ENCODE assay signal across 27 cellular contexts in genomic region chr11:131447268-131447667, GRCh38.
"Had no signal": no experiment of that assay in that cellular context is flagged by ENCODE, and none has a peak within 500 bp of the region (broad histone marks: within the 10 kb centered on the region; RNA-seq: fewer than 3 reads in every experiment).

No MANE protein-coding gene starts in this region.

- H3K27me3 Mint-ChIP-seq: dendritic cell treated with granulocyte-macrophage colony-stimulating factor and Interleukin-4, amounts not matched to agents 40 ng/mL and 50 ng/mL, for 4 days; stimulated activated naive B cell treated with anti-CD40 and anti-IgM and Interleukin-4, amounts not matched to agents 10 μg/mL and 1 μg/mL and 100 μg/mL, for 72 hours had no signal

- H3K4me1 Mint-ChIP-seq: naive thymus-derived CD8-positive, alpha-beta T cell; stimulated activated naive B cell treated with anti-CD40 and anti-IgM and Interleukin-4, amounts not matched to agents 10 μg/mL and 1 μg/mL and 100 μg/mL, for 72 hours had no signal

- H3K4me3 Mint-ChIP-seq: dendritic cell treated with granulocyte-macrophage colony-stimulating factor and Interleukin-4, amounts not matched to agents 40 ng/mL and 50 ng/mL, for 4 days; naive thymus-derived CD8-positive, alpha-beta T cell; nephron progenitor cell; stimulated activated naive B cell treated with anti-CD40 and anti-IgM and Interleukin-4, amounts not matched to agents 10 μg/mL and 1 μg/mL and 100 μg/mL, for 72 hours; stimulated activated naive CD8-positive, alpha-beta T cell treated with anti-CD3 and anti-CD28 coated beads, Interleukin-15, Interleukin-2, amounts not matched to agents 100 ng/mL and 50 ng/mL, for 24 hours had no signal

- H3K9me3 ChIP-seq: colonic mucosa, esophagus muscularis mucosa, gastroesophageal sphincter, heart left ventricle, left lung, ovary, psoas muscle, spleen, thoracic aorta, tibial nerve, upper lobe of left lung had no signal

- H3K4me2 ChIP-seq: hepatocyte had no signal

- H3K27me3 ChIP-seq: colonic mucosa, foreskin keratinocyte, ovary, tibial nerve, upper lobe of left lung had no signal

- H3K36me3 ChIP-seq: colonic mucosa, esophagus muscularis mucosa, gastroesophageal sphincter, heart left ventricle, left lung, ovary, spleen, thoracic aorta, tibial nerve, upper lobe of left lung had no signal

- H3K79me2 ChIP-seq: hepatocyte had no signal

- H3K27ac Mint-ChIP-seq: dendritic cell treated with granulocyte-macrophage colony-stimulating factor and Interleukin-4, amounts not matched to agents 40 ng/mL and 50 ng/mL, for 4 days; naive thymus-derived CD8-positive, alpha-beta T cell; nephron progenitor cell; stimulated activated naive B cell treated with anti-CD40 and anti-IgM and Interleukin-4, amounts not matched to agents 10 μg/mL and 1 μg/mL and 100 μg/mL, for 72 hours; stimulated activated naive CD8-positive, alpha-beta T cell treated with anti-CD3 and anti-CD28 coated beads, Interleukin-15, Interleukin-2, amounts not matched to agents 100 ng/mL and 50 ng/mL, for 24 hours had no signal

- H3K36me3 Mint-ChIP-seq: naive thymus-derived CD8-positive, alpha-beta T cell; stimulated activated naive B cell treated with anti-CD40 and anti-IgM and Interleukin-4, amounts not matched to agents 10 μg/mL and 1 μg/mL and 100 μg/mL, for 72 hours had no signal

- H3K9me3 Mint-ChIP-seq: dendritic cell treated with granulocyte-macrophage colony-stimulating factor and Interleukin-4, amounts not matched to agents 40 ng/mL and 50 ng/mL, for 4 days; nephron progenitor cell; stimulated activated naive B cell treated with anti-CD40 and anti-IgM and Interleukin-4, amounts not matched to agents 10 μg/mL and 1 μg/mL and 100 μg/mL, for 72 hours; stimulated activated naive CD8-positive, alpha-beta T cell treated with anti-CD3 and anti-CD28 coated beads, Interleukin-15, Interleukin-2, amounts not matched to agents 100 ng/mL and 50 ng/mL, for 24 hours had no signal

- H3K27ac ChIP-seq: colonic mucosa, esophagus muscularis mucosa, foreskin keratinocyte, gastroesophageal sphincter, heart left ventricle, hepatocyte, left lung, ovary, psoas muscle, skin epidermis, spleen, thoracic aorta, tibial nerve, upper lobe of left lung had no signal

- FAIRE-seq: endothelial cell of umbilical vein, islet of Langerhans, urothelium cell line had no signal

- H3K4me3 ChIP-seq: colonic mucosa, esophagus muscularis mucosa, gastroesophageal sphincter, heart left ventricle, hepatocyte, left lung, ovary, psoas muscle, skin epidermis, spleen, thoracic aorta, tibial nerve, upper lobe of left lung had no signal

- H3K4me1 ChIP-seq: colonic mucosa, esophagus muscularis mucosa, foreskin keratinocyte, gastroesophageal sphincter, heart left ventricle, left lung, psoas muscle, spleen, tibial nerve, upper lobe of left lung had no signal

- H2AFZ ChIP-seq: hepatocyte had no signal

- DNase-seq: colonic mucosa; effector CD8-positive, alpha-beta T cell; foreskin keratinocyte; heart left ventricle; left cardiac atrium; left lung; naive thymus-derived CD8-positive, alpha-beta T cell; nephron progenitor cell; occipital lobe; ovary; posterior cingulate gyrus; psoas muscle; spleen; stimulated activated CD4-positive, alpha-beta T cell treated with anti-CD3 and anti-CD28 coated beads, Interleukin-2, amount 100 ng/mL, for 48 hours; stimulated activated naive B cell treated with anti-CD40 and anti-IgM and Interleukin-4, amounts not matched to agents 10 μg/mL and 1 μg/mL and 100 μg/mL, for 72 hours had no signal
